Comparison of ENCODE assay signal across 8 cellular contexts in the genomic region with DNA sequence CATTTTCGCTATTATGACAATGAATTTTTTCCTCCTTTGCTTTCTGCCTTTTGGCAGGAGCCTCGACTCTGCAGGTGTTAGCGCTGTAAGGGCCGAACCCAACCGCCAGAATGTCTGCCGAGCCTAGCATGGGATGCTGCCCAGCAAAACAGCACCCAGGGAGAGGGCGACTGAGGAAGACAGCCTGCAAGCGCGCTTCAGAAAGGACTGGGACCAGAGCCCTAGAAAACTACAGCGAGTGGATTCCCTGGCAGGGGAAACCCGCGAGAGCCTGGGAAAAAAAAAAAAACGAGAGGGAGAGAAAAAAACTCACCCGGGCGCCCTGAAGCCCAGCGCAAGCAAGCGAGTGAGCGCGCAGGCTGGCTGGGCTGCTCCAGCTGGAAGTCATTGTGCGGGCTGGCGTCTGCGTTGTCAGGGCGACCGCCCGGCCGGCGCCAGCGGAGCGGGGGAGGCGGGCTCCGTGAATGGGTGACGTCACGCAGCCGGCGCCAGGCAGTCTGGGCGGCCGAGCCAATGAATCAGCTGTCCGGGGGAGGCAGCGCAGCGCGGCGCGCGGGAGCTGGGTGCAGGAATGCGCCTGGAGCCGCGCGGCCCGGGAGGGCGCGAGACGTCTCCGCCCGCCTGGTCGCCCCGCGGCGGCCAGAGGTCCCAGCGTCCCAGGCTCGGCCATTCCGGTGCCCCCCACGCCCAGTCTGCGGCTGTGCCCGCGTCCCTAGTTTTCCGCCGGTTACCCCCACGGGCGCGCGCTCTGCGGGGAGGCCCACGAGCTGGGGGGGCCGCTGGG. TPM values are rescaled to one million over a fixed set of nuclear protein-coding genes. Genes with fewer than 3 reads are reported as not detected.
DNase-seq lines count a peak whose midpoint lies in the region; ATAC-seq and TF ChIP-seq lines count a peak whose summit lies in the region.

No MANE protein-coding gene starts in this region.

- H3K27me3 ChIP-seq in esophagus squamous epithelium = peaks cover 0 to 5% (median 0%) of the 10 kb centered on the region in 4 donors

- ATAC-seq in GM19397 (IDR thresholded peaks at IDR 0.05; ENCODE audit: unreplicated experiment) = peak; percentile 93
- peak; percentile 99 for ATAC-seq in HG03460 (IDR thresholded peaks at IDR 0.05; ENCODE audit: unreplicated experiment)
- ATAC-seq in mucosa of descending colon = peak; percentile 99

- intact Hi-C loops in esophagus squamous epithelium (cut with DNase I) (no loop called here), mucosa of descending colon (cut with DNase I, micrococcal nuclease) (no loop called here)

- TF ChIP-seq POLR2A in esophagus squamous epithelium (IDR thresholded peaks at IDR 0.05) = peak in 3 of 4 donors; percentile 35 to 87 (median 83)

- H3K4me3 ChIP-seq in esophagus squamous epithelium (peak overlapping the region; percentile 49 to 85 (median 59)), mucosa of descending colon (peak overlapping the region; percentile 13)

- TF ChIP-seq CTCF in C4-2B (conservative IDR thresholded peaks at IDR 0.05) (no peak), esophagus squamous epithelium (IDR thresholded peaks at IDR 0.05) (peak in 1 of 6 experiments; percentile 18), mucosa of descending colon (IDR thresholded peaks at IDR 0.05) (no peak)

- H3K36me3 ChIP-seq in esophagus squamous epithelium = no peaks in the 10 kb centered on the region
- H3K36me3 ChIP-seq in mucosa of descending colon (ENCODE audit: low read depth) = no peaks in the 10 kb centered on the region

- WGBS in esophagus squamous epithelium, 2 donors = 0 to 3% methylated on average over 7 to 49 of the region's 74 CpGs

- peak overlapping the region; percentile 85 for H3K27ac ChIP-seq in C4-2B
- H3K27ac ChIP-seq in esophagus squamous epithelium = peak overlapping the region; percentile 85 to 97 (median 90)

- no peaks in the 10 kb centered on the region for H3K9me3 ChIP-seq in esophagus squamous epithelium
- H3K9me3 ChIP-seq in mucosa of descending colon = no peaks in the 10 kb centered on the region

- H3K4me1 ChIP-seq in esophagus squamous epithelium (peaks cover 0 to 27% (median 3%) of the 10 kb centered on the region in 3 donors), mucosa of descending colon (ENCODE audit: low read depth) (no peaks in the 10 kb centered on the region)

- DNase-seq in NCI-H524 treated with DMSO at 0.1 percent for 48 hours (lab: John Stamatoyannopoulos, UW) = peak; percentile 41
- DNase-seq in activated T-cell treated with anti-CD3 and anti-CD28 coated beads for 24 hours (ENCODE audit: low read depth) = peak; percentile 56
- DNase-seq in esophagus squamous epithelium (lab: John Stamatoyannopoulos, UW) = peak; percentile 38
- DNase-seq in mucosa of descending colon = peak; percentile 92 to 96 (median 95)
- DNase-seq in stimulated activated CD8-positive, alpha-beta memory T cell treated with anti-CD3 and anti-CD28 coated beads, Interleukin-7, amount 100 ng/mL, for 24 hours (ENCODE audit: low read depth) = peak; percentile 27

RNA-seq across cellular contexts. Expression of a gene that starts 32.6 kb away (rescaled TPM):
- total RNA-seq in esophagus squamous epithelium (10 to 100 TPM; 12.9 to 37.0 (median 22.6) TPM), mucosa of descending colon (1 to 10 TPM; 3.0 to 7.4 (median 4.7) TPM)

Comparison
In these comparisons a context has a peak if more than half of its experiments do, and no peak if none do; other contexts are left out.
1. Peak in every context shown above with its lines: DNase-seq, ATAC-seq, H3K4me3 ChIP-seq and H3K27ac ChIP-seq.
2. DNase-seq: peak in every context shown above with its lines; median percentile 95 in mucosa of descending colon; 56 in activated T-cell treated with anti-CD3 and anti-CD28 coated beads for 24 hours; 41 in NCI-H524 treated with DMSO at 0.1 percent for 48 hours; 38 in esophagus squamous epithelium; 27 in stimulated activated CD8-positive, alpha-beta memory T cell treated with anti-CD3 and anti-CD28 coated beads, Interleukin-7, amount 100 ng/mL, for 24 hours.